Comparison of ENCODE assay signal across 23 cellular contexts in the genomic region with DNA sequence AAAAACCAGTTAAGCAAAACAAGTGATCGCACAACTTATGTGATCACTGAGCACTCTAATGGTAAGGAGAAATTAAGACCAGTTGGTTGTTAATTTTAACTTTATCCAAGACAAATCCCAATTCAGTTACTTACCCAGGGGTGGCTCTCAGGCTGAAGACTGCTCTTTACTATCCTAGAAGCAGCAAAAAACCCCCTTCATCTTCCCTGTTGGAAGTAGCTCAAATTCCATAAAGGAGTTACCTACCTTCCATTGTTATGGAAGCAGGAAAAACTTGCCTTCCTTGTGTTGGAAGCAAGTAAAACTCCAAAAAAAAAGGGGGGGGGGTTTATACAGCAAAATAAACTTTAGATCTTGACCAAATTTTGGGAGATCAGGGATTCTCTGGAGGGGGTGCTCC. TPM values are rescaled to one million over a fixed set of nuclear protein-coding genes. Genes with fewer than 3 reads are reported as not detected.
A peak's percentile ranks its signal among the peaks of the same experiment; 100 is the strongest.
DNase-seq lines count a peak whose midpoint lies in the region; ATAC-seq and TF ChIP-seq lines count a peak whose summit lies in the region.
"Had no signal": no experiment of that assay in that cellular context is flagged by ENCODE, and none has a peak within 500 bp of the region (broad histone marks: within the 10 kb centered on the region; RNA-seq: fewer than 3 reads in every experiment).

No MANE protein-coding gene starts in this region.

- H3K9ac ChIP-seq in HUES48 (ENCODE audit: low read depth, low read length) (peak overlapping the region; percentile 50), iPS-15b (ENCODE audit: low read depth, low read length) (peak overlapping the region; percentile 48)

- H3K36me3 ChIP-seq in HUES48 (ENCODE audit: control insufficient read depth, insufficient read depth, low read length) = no peaks in the 10 kb centered on the region
- H3K36me3 ChIP-seq in iPS-15b (ENCODE audit: control insufficient read depth, insufficient read depth, low read length) = no peaks in the 10 kb centered on the region

- H3K4me1 Mint-ChIP-seq in WTC11 = peaks cover 80% of the 10 kb centered on the region

- no peak for TF ChIP-seq CTCF in WTC11 (IDR thresholded peaks at IDR 0.05)

- H3K4me1 ChIP-seq in HUES48 (ENCODE audit: control insufficient read depth, insufficient read depth, low read length) (peaks cover 55% of the 10 kb centered on the region), iPS-15b (ENCODE audit: control insufficient read depth, insufficient read depth, low read length) (peaks cover 34% of the 10 kb centered on the region)

- H3K9me3 ChIP-seq in HUES48 (ENCODE audit: control insufficient read depth, insufficient read depth, low read length) (no peaks in the 10 kb centered on the region), iPS-15b (ENCODE audit: control insufficient read depth, insufficient read depth, low read length) (no peaks in the 10 kb centered on the region)

- POLR2A ChIA-PET in WTC11 (lab: Charles Lee) = interaction anchor here (0.5 to 1.0 kb wide), 3 partner anchors 14 to 264 kb away, joined by 3 to 6 read pairs (median 5); a partner anchor contains a TSS

- H3K9me3 Mint-ChIP-seq in WTC11 = no peaks in the 10 kb centered on the region; the same call in 1 of the 2 replicates

- H3K4me3 Mint-ChIP-seq in WTC11 = peak overlapping the region; percentile 61
- H3K4me3 Mint-ChIP-seq: CD4-positive, CD25-positive, alpha-beta regulatory T cell had no signal

- H3K27ac Mint-ChIP-seq in WTC11 = peak overlapping the region; percentile 90
- H3K27ac Mint-ChIP-seq: CD4-positive, CD25-positive, alpha-beta regulatory T cell had no signal

- H3K4me3 ChIP-seq in HUES48 (ENCODE audit: low read depth, low read length) (peak overlapping the region; percentile 59), iPS-15b (ENCODE audit: low read depth, low read length) (peak overlapping the region; percentile 23)

- CTCF ChIA-PET in WTC11 (lab: Charles Lee) = interaction anchor here (0.6 to 1.4 kb wide), 6 partner anchors 14 to 435 kb away, joined by 3 to 10 read pairs (median 4); a partner anchor contains a TSS

- H3K27me3 ChIP-seq in HUES48 (ENCODE audit: control insufficient read depth, insufficient read depth, low read length) (no peaks in the 10 kb centered on the region), iPS-15b (ENCODE audit: control insufficient read depth, insufficient read depth, low read length) (no peaks in the 10 kb centered on the region)

- peak overlapping the region; percentile 86 for H3K27ac ChIP-seq in HUES48 (ENCODE audit: low read depth, low read length)
- H3K27ac ChIP-seq: HL-60 had no signal

- H3K36me3 Mint-ChIP-seq in WTC11 = no peaks in the 10 kb centered on the region
- H3K36me3 Mint-ChIP-seq: CD4-positive, CD25-positive, alpha-beta regulatory T cell had no signal

- DNase-seq in WTC11 (ENCODE audit: low spot score) (no peak), left lobe of liver (ENCODE audit: low spot score) (no peak), DMS 273 (lab: John Stamatoyannopoulos, UW; ENCODE audit: unreplicated experiment) (no peak), glomerular visceral epithelial cell (ENCODE audit: extremely low spot score) (no peak)
- DNase-seq: CD4-positive, CD25-positive, alpha-beta regulatory T cell; DMS 273 treated with DMSO at 0.1 percent for 48 hours; DMS79 treated with DMSO at 0.1 percent for 48 hours; GOT3; IMR-90; Karpas-422; NCI-H1694; NCI-H2081; NCI-H2171 treated with DMSO at 0.1 percent for 48 hours; NCI-H526; PC-3; RPMI8226; SHP77 had no signal

- no peaks in the 10 kb centered on the region for H3K27me3 Mint-ChIP-seq in WTC11 (ENCODE audit: low read depth)

- peak; percentile 71 for ATAC-seq in WTC11
- no peak for ATAC-seq in HG03342 (IDR thresholded peaks at IDR 0.05; ENCODE audit: unreplicated experiment)
- no peak for ATAC-seq in left lobe of liver
- ATAC-seq: PC-3 had no signal

TF ChIP-seq in WTC11, 78 proteins besides CTCF, POLR2A, EP300 and RAD21:
- TF ChIP-seq SMAD4 (CRISPR knock-in tag; IDR thresholded peaks at IDR 0.05) = no peak
- TF ChIP-seq FOXK1 (CRISPR knock-in tag; IDR thresholded peaks at IDR 0.05) = no peak
- TF ChIP-seq, protein P1, sequence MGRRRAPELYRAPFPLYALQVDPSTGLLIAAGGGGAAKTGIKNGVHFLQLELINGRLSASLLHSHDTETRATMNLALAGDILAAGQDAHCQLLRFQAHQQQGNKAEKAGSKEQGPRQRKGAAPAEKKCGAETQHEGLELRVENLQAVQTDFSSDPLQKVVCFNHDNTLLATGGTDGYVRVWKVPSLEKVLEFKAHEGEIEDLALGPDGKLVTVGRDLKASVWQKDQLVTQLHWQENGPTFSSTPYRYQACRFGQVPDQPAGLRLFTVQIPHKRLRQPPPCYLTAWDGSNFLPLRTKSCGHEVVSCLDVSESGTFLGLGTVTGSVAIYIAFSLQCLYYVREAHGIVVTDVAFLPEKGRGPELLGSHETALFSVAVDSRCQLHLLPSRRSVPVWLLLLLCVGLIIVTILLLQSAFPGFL (CRISPR knock-in tag; IDR thresholded peaks at IDR 0.05; ENCODE audit: borderline replicate concordance) = no peak
- TF ChIP-seq, protein P2, sequence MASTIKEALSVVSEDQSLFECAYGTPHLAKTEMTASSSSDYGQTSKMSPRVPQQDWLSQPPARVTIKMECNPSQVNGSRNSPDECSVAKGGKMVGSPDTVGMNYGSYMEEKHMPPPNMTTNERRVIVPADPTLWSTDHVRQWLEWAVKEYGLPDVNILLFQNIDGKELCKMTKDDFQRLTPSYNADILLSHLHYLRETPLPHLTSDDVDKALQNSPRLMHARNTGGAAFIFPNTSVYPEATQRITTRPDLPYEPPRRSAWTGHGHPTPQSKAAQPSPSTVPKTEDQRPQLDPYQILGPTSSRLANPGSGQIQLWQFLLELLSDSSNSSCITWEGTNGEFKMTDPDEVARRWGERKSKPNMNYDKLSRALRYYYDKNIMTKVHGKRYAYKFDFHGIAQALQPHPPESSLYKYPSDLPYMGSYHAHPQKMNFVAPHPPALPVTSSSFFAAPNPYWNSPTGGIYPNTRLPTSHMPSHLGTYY (CRISPR knock-in tag; IDR thresholded peaks at IDR 0.05) = no peak

RNA-seq across cellular contexts. Expression of a gene that starts 5.2 kb away (rescaled TPM):
- 78.9 to 85.6 TPM (median 83.9 TPM) in 3 replicates for total RNA-seq in WTC11 (2021)
- total RNA-seq in left lobe of liver = 34.3 TPM

RNA-seq across cellular contexts. Expression of a gene that starts 29.5 kb away (rescaled TPM):
- total RNA-seq in WTC11 (2021) = not detected in 3 replicates
- total RNA-seq in left lobe of liver = not detected
- total RNA-seq: CD4-positive, CD25-positive, alpha-beta regulatory T cell; HT-29; IMR-90; MCF 10A; PC-3 had no signal

RNA-seq across cellular contexts. Expression of a gene that starts 50.5 kb away (rescaled TPM):
- total RNA-seq in WTC11 (2021) (not detected in 3 replicates), left lobe of liver (0.45 TPM)
- total RNA-seq: IMR-90, MCF 10A had no signal
